ENCODE assay signal across 20 cellular contexts in the genomic region with DNA sequence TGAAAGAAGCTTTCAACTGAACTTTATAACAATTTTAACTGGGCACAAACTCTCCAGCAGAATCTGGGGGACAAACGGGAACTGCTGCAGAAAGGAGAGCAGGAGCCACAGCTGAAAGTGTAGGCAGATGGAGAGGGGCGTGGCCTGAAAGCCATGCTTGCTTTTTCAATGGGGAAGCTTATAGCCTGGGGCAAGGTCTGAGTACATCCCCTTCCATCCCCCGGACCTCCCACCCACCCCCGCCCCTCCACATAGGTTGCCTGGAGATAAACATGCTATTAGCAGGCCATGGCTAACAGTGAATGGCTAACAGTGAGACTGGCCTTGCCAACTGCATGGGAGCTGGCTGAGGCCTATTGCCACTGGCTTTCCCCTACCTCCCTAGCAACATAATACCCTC.
DNase-seq lines count a peak whose midpoint lies in the region; ATAC-seq, FAIRE-seq and TF ChIP-seq lines count a peak whose summit lies in the region.
"Had no signal": no experiment of that assay in that cellular context is flagged by ENCODE, and none has a peak within 500 bp of the region (broad histone marks: within the 10 kb centered on the region; RNA-seq: fewer than 3 reads in every experiment).

No MANE protein-coding gene starts in this region.

- peaks cover 19% of the 10 kb centered on the region for H3K36me3 Mint-ChIP-seq in glutamatergic neuron (ENCODE audit: unreplicated experiment)
- no peaks in the 10 kb centered on the region for H3K36me3 Mint-ChIP-seq in activated T-helper 17 cell treated with anti-CD3 and anti-CD28 coated beads, Interleukin-2, amount 50 U/mL, for 72 hours (ENCODE audit: low read depth)

- DNase-seq in DMS 273 (lab: John Stamatoyannopoulos, UW; ENCODE audit: unreplicated experiment) = peak; percentile 52
- no peak for DNase-seq in DMS 273 treated with DMSO at 0.1 percent for 48 hours (lab: John Stamatoyannopoulos, UW)
- peak; percentile 34 for DNase-seq in NCI-H82 treated with DMSO at 0.1 percent for 48 hours (lab: John Stamatoyannopoulos, UW; ENCODE audit: unreplicated experiment)
- peak; percentile 25 for DNase-seq in glutamatergic neuron
- DNase-seq in brain microvascular endothelial cell = no peak
- DNase-seq in HTR-8/SVneo (ENCODE audit: insufficient read length, low spot score) = no peak
- DNase-seq in hepatic stellate cell (ENCODE audit: low spot score) = no peak
- DNase-seq: DMS153, HFFc6, NCI-H1105, NCI-H2081, NCI-H510A, SHP77, T-helper 1 cell had no signal

- no peak overlapping the region for H3K4me3 ChIP-seq in brain microvascular endothelial cell (ENCODE audit: low read depth, low read length)
- H3K4me3 ChIP-seq: K562 had no signal

- peaks cover 6% of the 10 kb centered on the region for H3K4me1 Mint-ChIP-seq in glutamatergic neuron (ENCODE audit: low read depth, unreplicated experiment)
- no peaks in the 10 kb centered on the region for H3K4me1 Mint-ChIP-seq in activated T-helper 17 cell treated with anti-CD3 and anti-CD28 coated beads, Interleukin-2, amount 50 U/mL, for 72 hours

- ATAC-seq in activated T-helper 17 cell treated with anti-CD3 and anti-CD28 coated beads, Interleukin-2, amount 50 U/mL, for 72 hours (replicated peaks) = no peak
- ATAC-seq: K562, SK-N-SH treated with all-trans-retinoic acid at 6 μM for 48 hours had no signal

- H3K27ac ChIP-seq in brain microvascular endothelial cell = no peak overlapping the region
- H3K27ac ChIP-seq: 22Rv1 had no signal

- no peaks in the 10 kb centered on the region for H3K27me3 Mint-ChIP-seq in glutamatergic neuron (ENCODE audit: unreplicated experiment)
- H3K27me3 Mint-ChIP-seq in activated T-helper 17 cell treated with anti-CD3 and anti-CD28 coated beads, Interleukin-2, amount 50 U/mL, for 72 hours = peaks cover 8% of the 10 kb centered on the region

- peaks cover 5% of the 10 kb centered on the region for H3K9me3 Mint-ChIP-seq in glutamatergic neuron (ENCODE audit: unreplicated experiment)
- H3K9me3 Mint-ChIP-seq in activated T-helper 17 cell treated with anti-CD3 and anti-CD28 coated beads, Interleukin-2, amount 50 U/mL, for 72 hours = peaks cover 12% of the 10 kb centered on the region

- no peaks in the 10 kb centered on the region for H3K36me3 ChIP-seq in brain microvascular endothelial cell (replicated peaks)

- TF ChIP-seq CTCF in glutamatergic neuron (IDR thresholded peaks at IDR 0.05; ENCODE audit: partially characterized antibody, unreplicated experiment) (no peak), brain microvascular endothelial cell (IDR thresholded peaks at IDR 0.05; ENCODE audit: low read depth, low read length, missing control alignments) (no peak)

- FAIRE-seq in HTR-8/SVneo (lab: Jason Lieb, UNC) = no peak
- FAIRE-seq: GM12891, K562, RCC 7860 had no signal

- in situ Hi-C loops in brain microvascular endothelial cell (cut with HindIII; ENCODE audit: low pct_ligation_motif_present, low sequenced_read_pairs) = no loop called here

- no peak overlapping the region for H3K27ac Mint-ChIP-seq in glutamatergic neuron (ENCODE audit: unreplicated experiment)
- H3K27ac Mint-ChIP-seq in activated T-helper 17 cell treated with anti-CD3 and anti-CD28 coated beads, Interleukin-2, amount 50 U/mL, for 72 hours = no peak overlapping the region
- H3K27ac Mint-ChIP-seq: HFFc6 had no signal

- H3K4me3 Mint-ChIP-seq in glutamatergic neuron (ENCODE audit: unreplicated experiment) = no peak overlapping the region
- no peak overlapping the region for H3K4me3 Mint-ChIP-seq in activated T-helper 17 cell treated with anti-CD3 and anti-CD28 coated beads, Interleukin-2, amount 50 U/mL, for 72 hours
- H3K4me3 Mint-ChIP-seq: HFFc6 had no signal

- no peaks in the 10 kb centered on the region for H3K27me3 ChIP-seq in brain microvascular endothelial cell (replicated peaks)

Comparison
In these comparisons a context has a peak if more than half of its experiments do, and no peak if none do; other contexts are left out.
1. DNase-seq: peak in DMS 273 (single experiment), NCI-H82 treated with DMSO at 0.1 percent for 48 hours (single experiment) and glutamatergic neuron (single experiment); none in DMS 273 treated with DMSO at 0.1 percent for 48 hours (single experiment), brain microvascular endothelial cell (single experiment), HTR-8/SVneo (single experiment) and hepatic stellate cell (single experiment).